Comparison of ENCODE assay signal across 24 cellular contexts in the genomic region with DNA sequence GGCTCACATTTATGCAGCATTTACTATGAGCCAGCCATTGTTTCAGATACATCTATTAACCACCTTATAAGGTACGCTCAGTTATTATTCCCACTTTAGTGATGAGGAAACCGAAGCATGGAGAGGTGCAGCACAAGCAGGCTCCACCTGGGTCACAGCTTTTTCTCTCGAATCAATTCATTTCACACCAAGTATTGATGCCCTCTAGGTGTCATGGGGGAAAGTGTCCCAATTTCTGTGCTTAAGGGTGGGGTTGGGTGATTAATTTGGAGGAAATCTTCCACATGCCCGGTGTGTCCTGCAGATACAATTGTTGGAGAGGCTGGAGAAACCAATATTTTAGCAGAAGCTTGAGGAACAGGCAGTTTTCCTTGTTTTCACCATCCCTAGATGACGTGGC.
A peak's percentile ranks its signal among the peaks of the same experiment; 100 is the strongest.
DNase-seq lines count a peak whose midpoint lies in the region; ATAC-seq, FAIRE-seq and TF ChIP-seq lines count a peak whose summit lies in the region.
"Had no signal": no experiment of that assay in that cellular context is flagged by ENCODE, and none has a peak within 500 bp of the region (broad histone marks: within the 10 kb centered on the region; RNA-seq: fewer than 3 reads in every experiment).

No MANE protein-coding gene starts in this region.

- no peak overlapping the region for H3K9ac ChIP-seq in neural progenitor cell

- no peaks in the 10 kb centered on the region for H3K9me3 Mint-ChIP-seq in activated T-cell treated with anti-CD3 and anti-CD28 coated beads, Interleukin-2, amount 50 U/mL, for 24 hours
- H3K9me3 Mint-ChIP-seq in activated B cell treated with CpG ODN at 0.5 μM for 24 hours (no peaks in the 10 kb centered on the region), neural progenitor cell (no peaks in the 10 kb centered on the region)
- H3K9me3 Mint-ChIP-seq: activated T-cell treated with anti-CD3 and anti-CD28 coated beads, Interleukin-2, amount 50 U/mL, for 72 hours; stimulated activated naive CD8-positive, alpha-beta T cell treated with anti-CD3 and anti-CD28 coated beads, Interleukin-15, amount 100 ng/mL, for 72 hours had no signal

- peaks cover 9% of the 10 kb centered on the region for H3K27me3 Mint-ChIP-seq in activated T-cell treated with anti-CD3 and anti-CD28 coated beads, Interleukin-2, amount 50 U/mL, for 24 hours
- H3K27me3 Mint-ChIP-seq in activated B cell treated with CpG ODN at 0.5 μM for 24 hours (peaks cover 2% of the 10 kb centered on the region), neural progenitor cell (ENCODE audit: insufficient read depth, low read depth) (peaks cover 11% of the 10 kb centered on the region)

- TF ChIP-seq CTCF in activated B cell treated with CpG ODN at 0.5 μM for 24 hours (IDR thresholded peaks at IDR 0.05) (no peak), neural progenitor cell (IDR thresholded peaks at IDR 0.05) (no peak)

- peak; percentile 36 for FAIRE-seq in GM12892 (lab: Jason Lieb, UNC)
- FAIRE-seq: A549, H1, kidney had no signal

- no peaks in the 10 kb centered on the region for H3K36me3 ChIP-seq in neural progenitor cell
- H3K36me3 ChIP-seq: right atrium auricular region, SJCRH30 had no signal

- H2AFZ ChIP-seq in neural progenitor cell (replicated peaks), result no peak overlapping the region

- H3K36me3 Mint-ChIP-seq in activated T-cell treated with anti-CD3 and anti-CD28 coated beads, Interleukin-2, amount 50 U/mL, for 24 hours (ENCODE audit: low read depth), result no peaks in the 10 kb centered on the region
- H3K36me3 Mint-ChIP-seq in activated B cell treated with CpG ODN at 0.5 μM for 24 hours (ENCODE audit: low read depth), result no peaks in the 10 kb centered on the region
- no peaks in the 10 kb centered on the region for H3K36me3 Mint-ChIP-seq in neural progenitor cell

- ATAC-seq in activated B cell treated with CpG ODN at 0.5 μM for 24 hours (ENCODE audit: low read depth) (no peak), HG03039 (IDR thresholded peaks at IDR 0.05; ENCODE audit: unreplicated experiment) (no peak), GM19397 (IDR thresholded peaks at IDR 0.05; ENCODE audit: unreplicated experiment) (no peak)
- ATAC-seq: A549; activated T-cell treated with anti-CD3 and anti-CD28 coated beads, Interleukin-2, amount 50 U/mL, for 72 hours; stimulated activated naive CD8-positive, alpha-beta T cell treated with anti-CD3 and anti-CD28 coated beads, Interleukin-15, amount 100 ng/mL, for 72 hours had no signal

- no peak for TF ChIP-seq POLR2A in GM12892 (IDR thresholded peaks at IDR 0.05; ENCODE audit: low read depth, low read length)

- CTCF ChIA-PET in activated B cell treated with CpG ODN at 0.5 μM for 24 hours (lab: Charles Lee), result interaction anchor here (2.6 to 3.2 kb wide), 2 partner anchors 11 to 1129 kb away, joined by 15 to 34 read pairs; no protein-coding TSS in a partner anchor

- no peak overlapping the region for H3K27ac Mint-ChIP-seq in activated T-cell treated with anti-CD3 and anti-CD28 coated beads, Interleukin-2, amount 50 U/mL, for 24 hours
- no peak overlapping the region for H3K27ac Mint-ChIP-seq in activated B cell treated with CpG ODN at 0.5 μM for 24 hours
- H3K27ac Mint-ChIP-seq in neural progenitor cell, result no peak overlapping the region
- H3K27ac Mint-ChIP-seq: activated T-cell treated with anti-CD3 and anti-CD28 coated beads, Interleukin-2, amount 50 U/mL, for 72 hours; stimulated activated naive CD8-positive, alpha-beta T cell treated with anti-CD3 and anti-CD28 coated beads, Interleukin-15, amount 100 ng/mL, for 72 hours had no signal

- no peaks in the 10 kb centered on the region for H3K9me3 ChIP-seq in neural progenitor cell (ENCODE audit: low read depth)
- H3K9me3 ChIP-seq: A549, right atrium auricular region, SJCRH30 had no signal

- no peak overlapping the region for H3K27ac ChIP-seq in neural progenitor cell
- H3K27ac ChIP-seq: A549, HL-60, right atrium auricular region, SJCRH30 had no signal

- no peaks in the 10 kb centered on the region for H4K20me1 ChIP-seq in neural progenitor cell (ENCODE audit: low read depth)

- peaks cover 4% of the 10 kb centered on the region for H3K4me1 Mint-ChIP-seq in activated T-cell treated with anti-CD3 and anti-CD28 coated beads, Interleukin-2, amount 50 U/mL, for 24 hours (ENCODE audit: low read depth)
- H3K4me1 Mint-ChIP-seq in activated B cell treated with CpG ODN at 0.5 μM for 24 hours (peaks cover 12% of the 10 kb centered on the region), neural progenitor cell (peaks cover 26% of the 10 kb centered on the region)
- H3K4me1 Mint-ChIP-seq: stimulated activated naive CD8-positive, alpha-beta T cell treated with anti-CD3 and anti-CD28 coated beads, Interleukin-15, amount 100 ng/mL, for 72 hours had no signal

- no peaks in the 10 kb centered on the region for H3K4me1 ChIP-seq in neural progenitor cell
- H3K4me1 ChIP-seq: A549, SJCRH30 had no signal

- peak overlapping the region; percentile 14 for H3K4me3 Mint-ChIP-seq in activated T-cell treated with anti-CD3 and anti-CD28 coated beads, Interleukin-2, amount 50 U/mL, for 24 hours
- peak overlapping the region; percentile 60 for H3K4me3 Mint-ChIP-seq in activated B cell treated with CpG ODN at 0.5 μM for 24 hours
- H3K4me3 Mint-ChIP-seq in neural progenitor cell, result peak overlapping the region; percentile 78

- no peaks in the 10 kb centered on the region for H3F3A ChIP-seq in neural progenitor cell (ENCODE audit: low read depth)

- H3K79me2 ChIP-seq in neural progenitor cell (ENCODE audit: low read depth), result no peaks in the 10 kb centered on the region

- peaks cover 27% of the 10 kb centered on the region for H3K27me3 ChIP-seq in neural progenitor cell
- H3K27me3 ChIP-seq: right atrium auricular region had no signal

- intact Hi-C loops in activated B cell treated with CpG ODN at 0.5 μM for 24 hours (cut with micrococcal nuclease), result loop anchor here (2.0 to 10.0 kb wide), 5 partner anchors 87 to 1589 kb away; no protein-coding TSS in a partner anchor

- H3K4me3 ChIP-seq in neural progenitor cell, result no peak overlapping the region
- H3K4me3 ChIP-seq: A549, right atrium auricular region, SJCRH30 had no signal

- no peak overlapping the region for H3K4me2 ChIP-seq in neural progenitor cell
- H3K4me2 ChIP-seq: A549 had no signal

- POLR2A ChIA-PET in activated B cell treated with CpG ODN at 0.5 μM for 24 hours (lab: Charles Lee), result interaction anchor here (1.0 kb wide), 1 partner anchor 18 kb away, joined by 3 read pairs; no protein-coding TSS in a partner anchor

- DNase-seq in activated T-cell treated with anti-CD3 and anti-CD28 coated beads, Interleukin-2, amount 50 U/mL, for 24 hours, result no peak
- DNase-seq in activated T-cell treated with anti-CD3 and anti-CD28 coated beads, Interleukin-2, amount 50 U/mL, for 48 hours, result no peak
- DNase-seq in GM12892 (ENCODE audit: insufficient read length) (no peak), activated B cell treated with CpG ODN at 0.5 μM for 24 hours (no peak), neural progenitor cell (ENCODE audit: low spot score) (no peak), mesenteric fat pad (ENCODE audit: low spot score) (no peak)
- DNase-seq: activated CD4-positive, alpha-beta T cell treated with anti-CD3 and anti-CD28 coated beads, Interleukin-2, amount 50 U/mL, for 4 hours; activated T-cell treated with anti-CD3 and anti-CD28 coated beads, Interleukin-2, amount 50 U/mL, for 72 hours; aorta; hippocampal formation; KBM-7; kidney; mammary epithelial cell; NCI-H1105; NCI-H526; OCI-M1; SJCRH30; stimulated activated naive CD8-positive, alpha-beta T cell treated with anti-CD3 and anti-CD28 coated beads, Interleukin-15, amount 100 ng/mL, for 72 hours had no signal

Comparison
In these comparisons a context has a peak if more than half of its experiments do, and no peak if none do; other contexts are left out.
1. H3K4me3 Mint-ChIP-seq: peak in every context shown above with its lines; median percentile 78 in neural progenitor cell; 60 in activated B cell treated with CpG ODN at 0.5 μM for 24 hours; 14 in activated T-cell treated with anti-CD3 and anti-CD28 coated beads, Interleukin-2, amount 50 U/mL, for 24 hours.